In genomic region chr15:94446441-94446840, GRCh38 we compare ENCODE assay signal across 21 cellular contexts.
"Had no signal": no experiment of that assay in that cellular context is flagged by ENCODE, and none has a peak within 500 bp of the region (broad histone marks: within the 10 kb centered on the region; RNA-seq: fewer than 3 reads in every experiment).

No MANE protein-coding gene starts in this region.

- H3K9me3 ChIP-seq: esophagus muscularis mucosa, psoas muscle, right lobe of liver, thoracic aorta, tibial nerve, upper lobe of left lung, uterus had no signal

- H3K9me3 Mint-ChIP-seq: memory B cell; nephron; stimulated activated memory B cell treated with anti-CD40 and anti-IgM and Interleukin-4, amounts not matched to agents 10 μg/mL and 1 μg/mL and 100 μg/mL, for 72 hours had no signal

- H3K4me1 Mint-ChIP-seq: memory B cell; stimulated activated memory B cell treated with anti-CD40 and anti-IgM and Interleukin-4, amounts not matched to agents 10 μg/mL and 1 μg/mL and 100 μg/mL, for 72 hours had no signal

- H3K27ac Mint-ChIP-seq: memory B cell; nephron; stimulated activated memory B cell treated with anti-CD40 and anti-IgM and Interleukin-4, amounts not matched to agents 10 μg/mL and 1 μg/mL and 100 μg/mL, for 72 hours had no signal

- H3K36me3 ChIP-seq: esophagus muscularis mucosa, right lobe of liver, thoracic aorta, tibial nerve, uterus had no signal

- DNase-seq: dermis blood vessel endothelial cell; effector memory CD4-positive, alpha-beta T cell; hypothalamus; kidney; midbrain; nucleus accumbens; psoas muscle; retina; right lobe of liver; stimulated activated CD4-positive, alpha-beta T cell treated with anti-CD3 and anti-CD28 coated beads, Interleukin-4, amount 100 ng/mL, for 4 hours; stimulated activated naive CD8-positive, alpha-beta T cell treated with anti-CD3 and anti-CD28 coated beads, Interleukin-15, Interleukin-2, amounts not matched to agents 100 U/mL and 50 U/mL, for 24 hours; upper lobe of left lung; uterus had no signal

- H3K4me1 ChIP-seq: psoas muscle, right lobe of liver, upper lobe of left lung, uterus had no signal

- H3K27me3 Mint-ChIP-seq: memory B cell; stimulated activated memory B cell treated with anti-CD40 and anti-IgM and Interleukin-4, amounts not matched to agents 10 μg/mL and 1 μg/mL and 100 μg/mL, for 72 hours had no signal

- H3K4me3 Mint-ChIP-seq: memory B cell; nephron; stimulated activated memory B cell treated with anti-CD40 and anti-IgM and Interleukin-4, amounts not matched to agents 10 μg/mL and 1 μg/mL and 100 μg/mL, for 72 hours had no signal

- H3K4me3 ChIP-seq: coronary artery, esophagus muscularis mucosa, lung, psoas muscle, right lobe of liver, thoracic aorta, tibial nerve, upper lobe of left lung, uterus had no signal

- H3K27me3 ChIP-seq: esophagus muscularis mucosa, right lobe of liver, tibial nerve, upper lobe of left lung, uterus had no signal

- H3K27ac ChIP-seq: coronary artery, esophagus muscularis mucosa, psoas muscle, right lobe of liver, thoracic aorta, upper lobe of left lung, uterus had no signal
